Comparison of ENCODE assay signal across 30 cellular contexts in genomic region chr2:61604433-61604832, GRCh38.
"Had no signal": no experiment of that assay in that cellular context is flagged by ENCODE, and none has a peak within 500 bp of the region (broad histone marks: within the 10 kb centered on the region; RNA-seq: fewer than 3 reads in every experiment).

No MANE protein-coding gene starts in this region.

- H3K27me3 ChIP-seq: adrenal gland had no signal

- H3K4me2 ChIP-seq: PC-9 had no signal

- H3K9me3 Mint-ChIP-seq: activated CD4-positive, alpha-beta T cell treated with anti-CD3 and anti-CD28 coated beads, Interleukin-2, amount 10 ng/mL, durations not matched to agents 7 days and 5 days; activated naive CD4-positive, alpha-beta T cell treated with anti-CD3 and anti-CD28 coated beads for 36 hours; activated naive CD4-positive, alpha-beta T cell treated with anti-CD3 and anti-CD28 coated beads, Interleukin-2, amount 50 U/mL, for 72 hours; activated T-cell treated with anti-CD3 and anti-CD28 coated beads, Interleukin-2, amount 50 U/mL, for 24 hours; activated T-helper 1 cell treated with anti-CD3 and anti-CD28 coated beads, Interleukin-12 subunit alpha, Interleukin-12 subunit beta, Interleukin-2, Interleukin-4 antibody, amounts not matched to agents 30 ng/mL and 10 ng/mL and 1 ng/mL, durations not matched to agents 14 hours and 24 hours and 36 hours; brain; T-helper 1 cell treated with Interleukin-12 subunit alpha and Interleukin-12 subunit beta and Interleukin-4 antibody, amounts not matched to agents 30 μg/mL and 1 μg/mL, for 36 hours; T-helper 2 cell treated with Interferon-gamma antibody and Interleukin-4, amounts not matched to agents 5 μg/mL and 100 μg/mL, for 36 hours had no signal

- FAIRE-seq: astrocyte, RCC 7860, TTC549 had no signal

- ATAC-seq: activated CD4-positive, alpha-beta T cell treated with anti-CD3 and anti-CD28 coated beads for 36 hours; activated CD8-positive, alpha-beta T cell treated with anti-CD3 and anti-CD28 coated beads, Interleukin-2, amount 10 ng/mL, durations not matched to agents 7 days and 5 days; activated naive CD4-positive, alpha-beta T cell treated with anti-CD3 and anti-CD28 coated beads, Interleukin-2, amount 50 U/mL, for 72 hours had no signal

- H2AFZ ChIP-seq: PC-9 had no signal

- H3K27me3 Mint-ChIP-seq: activated CD4-positive, alpha-beta T cell treated with anti-CD3 and anti-CD28 coated beads for 36 hours; activated CD4-positive, alpha-beta T cell treated with anti-CD3 and anti-CD28 coated beads, Interleukin-2, amount 10 ng/mL, durations not matched to agents 7 days and 5 days; activated T-cell treated with anti-CD3 and anti-CD28 coated beads, Interleukin-2, amount 50 U/mL, for 24 hours; brain had no signal

- H3K4me3 ChIP-seq: adrenal gland, PC-9 had no signal

- DNase-seq: activated CD4-positive, alpha-beta T cell treated with anti-CD3 and anti-CD28 coated beads for 36 hours; activated CD4-positive, alpha-beta T cell treated with anti-CD3 and anti-CD28 coated beads, Interleukin-2, amount 10 ng/mL, durations not matched to agents 7 days and 5 days; activated CD4-positive, alpha-beta T cell treated with anti-CD3 and anti-CD28 coated beads, Interleukin-2, amount 50 U/mL, for 48 hours; activated CD8-positive, alpha-beta T cell treated with anti-CD3 and anti-CD28 coated beads, Interleukin-2, amount 10 ng/mL, durations not matched to agents 7 days and 5 days; activated gamma-delta T cell treated with Interleukin-2 at 50 U/mL for 16 hours; activated naive CD4-positive, alpha-beta T cell treated with anti-CD3 and anti-CD28 coated beads for 36 hours; activated T-cell treated with anti-CD3 and anti-CD28 coated beads, Interleukin-2, amount 50 U/mL, for 24 hours; adrenal gland; central memory CD4-positive, alpha-beta T cell; Karpas-422; KBM-7; NCI-H1105; NCI-H1417 treated with DMSO at 0.1 percent for 48 hours; NCI-H1694 treated with DMSO at 0.1 percent for 48 hours; NCI-H2029; NCI-H2171; NCI-H510A; NCI-H526; NCI-H748 treated with DMSO at 0.1 percent for 48 hours; NK-92 treated with Interleukin-12 subunit alpha and Interleukin-12 subunit beta, amount 100 ng/mL, for 24 hours; PC-9; Right ventricle myocardium superior had no signal

- H3K27ac ChIP-seq: adrenal gland, PC-9 had no signal

- H3K4me1 ChIP-seq: adrenal gland had no signal

- H3K36me3 ChIP-seq: adrenal gland had no signal

- H3K27ac Mint-ChIP-seq: activated CD4-positive, alpha-beta T cell treated with anti-CD3 and anti-CD28 coated beads for 36 hours; activated CD4-positive, alpha-beta T cell treated with anti-CD3 and anti-CD28 coated beads, Interleukin-2, amount 10 ng/mL, durations not matched to agents 7 days and 5 days; activated CD8-positive, alpha-beta T cell treated with anti-CD3 and anti-CD28 coated beads, Interleukin-2, amount 10 ng/mL, durations not matched to agents 7 days and 5 days; activated naive CD4-positive, alpha-beta T cell treated with anti-CD3 and anti-CD28 coated beads for 36 hours; activated naive CD4-positive, alpha-beta T cell treated with anti-CD3 and anti-CD28 coated beads, Interleukin-2, amount 50 U/mL, for 72 hours; activated T-cell treated with anti-CD3 and anti-CD28 coated beads, Interleukin-2, amount 50 U/mL, for 24 hours; activated T-helper 1 cell treated with anti-CD3 and anti-CD28 coated beads, Interleukin-12 subunit alpha, Interleukin-12 subunit beta, Interleukin-2, Interleukin-4 antibody, amounts not matched to agents 30 ng/mL and 10 ng/mL and 1 ng/mL, durations not matched to agents 14 hours and 24 hours and 36 hours; brain; T-helper 1 cell treated with Interleukin-12 subunit alpha and Interleukin-12 subunit beta and Interleukin-4 antibody, amounts not matched to agents 30 μg/mL and 1 μg/mL, for 36 hours; T-helper 2 cell treated with Interferon-gamma antibody and Interleukin-4, amounts not matched to agents 5 μg/mL and 100 μg/mL, for 36 hours had no signal

- H3K36me3 Mint-ChIP-seq: activated naive CD4-positive, alpha-beta T cell treated with anti-CD3 and anti-CD28 coated beads, Interleukin-2, amount 50 U/mL, for 72 hours; brain had no signal

- H3K9me3 ChIP-seq: adrenal gland had no signal

- H3K4me3 Mint-ChIP-seq: activated CD4-positive, alpha-beta T cell treated with anti-CD3 and anti-CD28 coated beads for 36 hours; activated CD4-positive, alpha-beta T cell treated with anti-CD3 and anti-CD28 coated beads, Interleukin-2, amount 10 ng/mL, durations not matched to agents 7 days and 5 days; activated CD8-positive, alpha-beta T cell treated with anti-CD3 and anti-CD28 coated beads, Interleukin-2, amount 10 ng/mL, durations not matched to agents 7 days and 5 days; activated naive CD4-positive, alpha-beta T cell treated with anti-CD3 and anti-CD28 coated beads for 36 hours; activated T-cell treated with anti-CD3 and anti-CD28 coated beads, Interleukin-2, amount 50 U/mL, for 24 hours; activated T-helper 1 cell treated with anti-CD3 and anti-CD28 coated beads, Interleukin-12 subunit alpha, Interleukin-12 subunit beta, Interleukin-2, Interleukin-4 antibody, amounts not matched to agents 30 ng/mL and 10 ng/mL and 1 ng/mL, durations not matched to agents 14 hours and 24 hours and 36 hours; brain; T-helper 1 cell treated with Interleukin-12 subunit alpha and Interleukin-12 subunit beta and Interleukin-4 antibody, amounts not matched to agents 30 μg/mL and 1 μg/mL, for 36 hours; T-helper 2 cell treated with Interferon-gamma antibody and Interleukin-4, amounts not matched to agents 5 μg/mL and 100 μg/mL, for 36 hours had no signal

- H3K4me1 Mint-ChIP-seq: activated CD4-positive, alpha-beta T cell treated with anti-CD3 and anti-CD28 coated beads for 36 hours; activated CD4-positive, alpha-beta T cell treated with anti-CD3 and anti-CD28 coated beads, Interleukin-2, amount 10 ng/mL, durations not matched to agents 7 days and 5 days; brain had no signal
